Comparison of ENCODE assay signal across 12 cellular contexts in the genomic region with DNA sequence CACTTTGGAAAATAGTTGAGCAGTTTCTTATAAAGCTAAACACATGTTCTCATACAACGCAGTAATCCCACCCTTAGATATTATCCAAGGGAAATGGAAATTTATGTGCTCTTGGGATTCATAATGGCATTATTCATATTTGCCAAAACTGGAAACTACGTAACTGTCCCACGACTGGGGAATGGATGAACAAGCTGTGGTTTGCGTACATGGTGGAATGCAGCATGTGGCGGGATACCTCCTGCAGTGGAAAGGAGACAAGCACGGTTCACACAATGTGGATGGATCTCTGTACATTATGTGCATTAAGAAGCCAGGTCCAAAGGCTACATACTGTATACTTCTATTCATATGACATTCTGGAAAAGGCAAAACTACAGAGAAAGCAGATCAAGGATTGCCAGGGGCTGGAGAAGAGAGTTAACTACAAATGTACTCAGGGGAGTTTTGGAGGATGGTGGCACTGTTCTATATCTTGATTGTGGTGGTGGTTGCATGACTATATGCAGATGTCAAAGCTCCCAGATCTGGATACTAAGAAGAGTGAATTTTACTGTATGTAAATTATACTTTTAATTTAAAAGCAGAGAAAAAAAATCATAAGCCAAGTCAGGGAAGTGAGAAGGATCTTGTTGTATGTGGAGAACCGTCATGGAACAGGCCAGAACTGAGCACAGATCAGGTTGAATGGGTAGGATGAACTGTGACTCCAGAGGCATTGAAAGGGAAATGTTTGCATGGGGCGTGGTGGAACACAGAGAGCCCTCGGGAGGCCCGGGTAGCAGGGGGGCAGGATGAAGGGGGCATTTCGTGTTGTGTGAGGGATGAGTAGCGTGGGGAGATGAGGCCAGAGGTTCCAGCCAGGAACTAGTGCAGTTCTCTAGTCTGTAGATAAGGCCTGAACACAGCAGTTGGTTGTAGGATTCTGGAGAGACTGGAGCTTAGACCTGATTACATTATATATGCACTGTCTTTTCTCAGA.
DNase-seq lines count a peak whose midpoint lies in the region; ATAC-seq and TF ChIP-seq lines count a peak whose summit lies in the region.
"Had no signal": no experiment of that assay in that cellular context is flagged by ENCODE, and none has a peak within 500 bp of the region (broad histone marks: within the 10 kb centered on the region; RNA-seq: fewer than 3 reads in every experiment).

No MANE protein-coding gene starts in this region.

- no peak overlapping the region for H3K4ac ChIP-seq in H9 (ENCODE audit: low read depth, low read length)

- H3K36me3 ChIP-seq in sigmoid colon: no peaks in the 10 kb centered on the region
- H3K36me3 ChIP-seq: uterus had no signal

- no peaks in the 10 kb centered on the region for H3K9me3 ChIP-seq in H9 (ENCODE audit: control insufficient read depth, low read depth, low read length)
- no peaks in the 10 kb centered on the region for H3K9me3 ChIP-seq in sigmoid colon
- H3K9me3 ChIP-seq: uterus had no signal

- no peaks in the 10 kb centered on the region for H4K20me1 ChIP-seq in H9 (ENCODE audit: control insufficient read depth, insufficient read depth, insufficient read length)

- H3K27ac ChIP-seq in H9 (ENCODE audit: insufficient read length, low read depth, low read length) (no peak overlapping the region), sigmoid colon (no peak overlapping the region)
- H3K27ac ChIP-seq: uterus had no signal

- no peak overlapping the region for H4K8ac ChIP-seq in H9 (replicated peaks; ENCODE audit: insufficient read length, low read depth, low read length)

- H3K79me1 ChIP-seq in H9 (ENCODE audit: insufficient read depth, low read depth, low read length, poor library complexity, severe bottlenecking): peaks cover 4% of the 10 kb centered on the region

- no peak overlapping the region for H2BK12ac ChIP-seq in H9 (ENCODE audit: insufficient read length, low read depth, low read length)

- no peak overlapping the region for H2BK20ac ChIP-seq in H9 (ENCODE audit: low read depth, low read length, poor library complexity, severe bottlenecking)

- TF ChIP-seq POLR2A in sigmoid colon (IDR thresholded peaks at IDR 0.05): no peak

- ATAC-seq in GM18909 (IDR thresholded peaks at IDR 0.05; ENCODE audit: poor library complexity, unreplicated experiment): no peak

- H3T11ph ChIP-seq in H9 (ENCODE audit: low read length): no peak overlapping the region

- H4K5ac ChIP-seq in H9 (ENCODE audit: insufficient read length, low read depth, low read length): no peak overlapping the region

- peaks cover 0 to 6% (median 5%) of the 10 kb centered on the region in 3 experiments; a peak in 3 of 7 replicates for H3K36me3 Mint-ChIP-seq in H9 (ENCODE audit: insufficient read depth in 1 of 3, low read depth in 3 of 3)

- no CpG with 5 or more reads among the region's 12 CpGs for WGBS in H9 (ENCODE audit: extremely low coverage, insufficient read length, low lambda C conversion rate)
- 60 to 66% methylated on average over 12 of the region's 12 CpGs for WGBS in sigmoid colon, 2 donors

- H2AK5ac ChIP-seq in H9 (ENCODE audit: insufficient read length, low read length): no peak overlapping the region

- no peaks in the 10 kb centered on the region for H3K23me2 ChIP-seq in H9 (ENCODE audit: insufficient read length, low read depth, low read length, poor library complexity, severe bottlenecking)

- H3K14ac ChIP-seq in H9 (ENCODE audit: insufficient read depth, low read length): no peak overlapping the region

- H3K27me3 ChIP-seq in H9 (ENCODE audit: insufficient read depth, low read length) (no peaks in the 10 kb centered on the region), sigmoid colon (no peaks in the 10 kb centered on the region)
- H3K27me3 ChIP-seq: uterus had no signal

- H3K4me3 ChIP-seq in fibroblast of pulmonary artery (replicated peaks; ENCODE audit: low read depth, low read length) (no peak overlapping the region), sigmoid colon (no peak overlapping the region)
- H3K4me3 ChIP-seq: uterus had no signal

- H3K9ac ChIP-seq in H9 (ENCODE audit: extremely low read depth, insufficient read length, low read length): no peak overlapping the region

- intact Hi-C loops in sigmoid colon (cut with DNase I): loop anchor here (5.0 kb wide), 1 partner anchor 50 kb away; no protein-coding TSS in a partner anchor

- H3K79me2 ChIP-seq in H9 (ENCODE audit: insufficient read depth, low read length): no peaks in the 10 kb centered on the region; the same call in 1 of the 2 replicates

- no peak overlapping the region for H3K18ac ChIP-seq in H9 (ENCODE audit: insufficient read length, low read depth, low read length)

- H3K9me3 Mint-ChIP-seq in H9: no peaks in the 10 kb centered on the region

- DNase-seq in H9 (peak; percentile 24), OCI-M1 (lab: John Stamatoyannopoulos, UW) (peak; percentile 64), fibroblast of pulmonary artery (ENCODE audit: low read depth) (peak; percentile 45), sigmoid colon (peak; percentile 49), anterior cingulate cortex (lab: John Stamatoyannopoulos, UW) (no peak), NCI-H82 (lab: John Stamatoyannopoulos, UW) (no peak)
- DNase-seq in stimulated activated naive CD4-positive, alpha-beta T cell (lab: John Stamatoyannopoulos, UW): no peak
- DNase-seq: activated T-cell treated with anti-CD3 and anti-CD28 coated beads, Interleukin-2, amount 50 U/mL, for 1 hour; cortex of kidney; stimulated activated CD4-positive, alpha-beta T cell treated with anti-CD3 and anti-CD28 coated beads, Interleukin-4, amount 100 ng/mL, for 24 hours; uterus had no signal

- no peak overlapping the region for H3K4me3 Mint-ChIP-seq in H9

- peaks cover 41 to 43% of the 10 kb centered on the region in 2 experiments for H3K4me1 Mint-ChIP-seq in H9

- H3K4me2 ChIP-seq in H9 (ENCODE audit: insufficient read depth, insufficient read length, low read length): no peak overlapping the region

- H3K23ac ChIP-seq in H9 (ENCODE audit: insufficient read length, low read depth, low read length): no peak overlapping the region

- no peak overlapping the region for H4K91ac ChIP-seq in H9 (ENCODE audit: insufficient read length, low read depth, low read length)

- no peak overlapping the region for H2BK15ac ChIP-seq in H9 (ENCODE audit: low read depth, low read length)

- H3K4me1 ChIP-seq in H9 (ENCODE audit: insufficient read depth, low read length): no peaks in the 10 kb centered on the region
- peaks cover 0 to 36% (median 16%) of the 10 kb centered on the region in 4 donors for H3K4me1 ChIP-seq in sigmoid colon
- H3K4me1 ChIP-seq: uterus had no signal

- no peak overlapping the region for H2BK5ac ChIP-seq in H9 (ENCODE audit: insufficient read length, low read length)

- H2AFZ ChIP-seq in H9 (ENCODE audit: low read length): no peak overlapping the region

- no peaks in the 10 kb centered on the region for H3K27me3 Mint-ChIP-seq in H9 (ENCODE audit: low read depth)

- TF ChIP-seq CTCF in H9 (conservative IDR thresholded peaks at IDR 0.05) (no peak), fibroblast of pulmonary artery (IDR thresholded peaks at IDR 0.05; ENCODE audit: low read length, missing control alignments) (no peak), sigmoid colon (IDR thresholded peaks at IDR 0.05) (no peak)

- no peak overlapping the region for H3K56ac ChIP-seq in H9 (ENCODE audit: insufficient read length, low read depth, low read length)

- H3K27ac Mint-ChIP-seq in H9: no peak overlapping the region

- no peak for TF ChIP-seq EP300 in sigmoid colon (IDR thresholded peaks at IDR 0.05)

- H2BK120ac ChIP-seq in H9 (ENCODE audit: low read depth, low read length, poor library complexity, severe bottlenecking): no peak overlapping the region

Comparison
In these comparisons a context has a peak if more than half of its experiments do, and no peak if none do; other contexts are left out.
1. DNase-seq: peak in H9 (single experiment), OCI-M1 (single experiment), fibroblast of pulmonary artery (single experiment) and sigmoid colon (single experiment); none in stimulated activated naive CD4-positive, alpha-beta T cell (0 of 6), anterior cingulate cortex (0 of 58) and NCI-H82 (single experiment).